Comparison of ENCODE assay signal across 11 cellular contexts in genomic region chr10:11329055-11329673, GRCh38.
DNase-seq lines count a peak whose midpoint lies in the region; ATAC-seq and TF ChIP-seq lines count a peak whose summit lies in the region.
"Had no signal": no experiment of that assay in that cellular context is flagged by ENCODE, and none has a peak within 500 bp of the region (broad histone marks: within the 10 kb centered on the region; RNA-seq: fewer than 3 reads in every experiment).

No MANE protein-coding gene starts in this region.

- H3K4me3 ChIP-seq in GM23248: peak overlapping the region; percentile 5; the same call in 1 of the 2 replicates
- peak overlapping the region; percentile 0 for H3K4me3 ChIP-seq in epithelial cell of esophagus (ENCODE audit: low read length)
- no peak overlapping the region for H3K4me3 ChIP-seq in osteoblast (ENCODE audit: insufficient read depth, low read length)
- H3K4me3 ChIP-seq: colonic mucosa had no signal

- H3K4me1 ChIP-seq in GM23248 (ENCODE audit: insufficient read depth) (peaks cover 19% of the 10 kb centered on the region), osteoblast (ENCODE audit: insufficient read depth, low read length) (no peaks in the 10 kb centered on the region)
- H3K4me1 ChIP-seq: colonic mucosa had no signal

- no peak overlapping the region for H3K9ac ChIP-seq in GM23248
- H3K9ac ChIP-seq: KMS-11 had no signal

- no peak overlapping the region for H3K27ac ChIP-seq in GM23248
- no peak overlapping the region for H3K27ac ChIP-seq in osteoblast (ENCODE audit: low read depth, low read length)
- H3K27ac ChIP-seq: colonic mucosa, KMS-11 had no signal

- WGBS in GM23248 (ENCODE audit: low coverage in 1 of 2, low lambda C conversion rate in 2 of 2, missing lambda C conversion rate in 2 of 2), 2 experiments: 26 to 33% methylated on average over 12 of the region's 12 CpGs

- H3F3A ChIP-seq in GM23248 (ENCODE audit: insufficient read depth): peaks cover 6% of the 10 kb centered on the region; the same call in 1 of the 2 replicates

- in situ Hi-C loops in GM23248 (cut with MboI): no loop called here

- no peaks in the 10 kb centered on the region for H3K27me3 ChIP-seq in GM23248 (replicated peaks; ENCODE audit: insufficient read depth)
- no peaks in the 10 kb centered on the region for H3K27me3 ChIP-seq in osteoblast (ENCODE audit: insufficient read depth, low read length)
- H3K27me3 ChIP-seq: colonic mucosa had no signal

- H3K79me2 ChIP-seq in GM23248 (ENCODE audit: insufficient read depth) (no peaks in the 10 kb centered on the region), osteoblast (ENCODE audit: insufficient read depth, low read length) (no peaks in the 10 kb centered on the region)

- H3K4me2 ChIP-seq in GM23248 (ENCODE audit: unreplicated experiment) (peak overlapping the region; percentile 15), osteoblast (ENCODE audit: insufficient read depth, low read length) (peak overlapping the region; percentile 58)
- H3K4me2 ChIP-seq: KMS-11 had no signal

- H3K9me3 ChIP-seq in GM23248 (ENCODE audit: low read depth) (no peaks in the 10 kb centered on the region), osteoblast (ENCODE audit: low read depth, low read length) (no peaks in the 10 kb centered on the region)
- H3K9me3 ChIP-seq: colonic mucosa had no signal

- ATAC-seq in GM18873 (IDR thresholded peaks at IDR 0.05; ENCODE audit: low FRiP score, unreplicated experiment): no peak

- no peak for DNase-seq in GM23248
- DNase-seq in SIG-M5 (lab: John Stamatoyannopoulos, UW): peak; percentile 15
- DNase-seq in epithelial cell of esophagus (ENCODE audit: low read depth): no peak
- no peak for DNase-seq in osteoblast (ENCODE audit: insufficient read length, low spot score, missing footprints)
- no peak for DNase-seq in NCI-H510A treated with DMSO at 0.1 percent for 48 hours (lab: John Stamatoyannopoulos, UW)
- DNase-seq in NCI-H2196 (lab: John Stamatoyannopoulos, UW; ENCODE audit: unreplicated experiment): no peak
- no peak for DNase-seq in A172 (ENCODE audit: low spot score)
- DNase-seq: colonic mucosa, DND-41 had no signal

- peak overlapping the region; percentile 45 for H2AFZ ChIP-seq in GM23248
- H2AFZ ChIP-seq in osteoblast (ENCODE audit: low read length): peak overlapping the region; percentile 14

- H3K9me2 ChIP-seq in GM23248 (ENCODE audit: insufficient read depth): no peaks in the 10 kb centered on the region

- TF ChIP-seq CTCF in epithelial cell of esophagus (IDR thresholded peaks at IDR 0.05; ENCODE audit: insufficient read depth, low read depth, low read length, missing control alignments) (no peak), osteoblast (IDR thresholded peaks at IDR 0.05; ENCODE audit: extremely low read depth, low read depth, low read length) (no peak)

- H3K36me3 ChIP-seq in GM23248 (ENCODE audit: low read depth) (no peaks in the 10 kb centered on the region), osteoblast (ENCODE audit: insufficient read depth, low read length) (no peaks in the 10 kb centered on the region)
- H3K36me3 ChIP-seq: colonic mucosa had no signal

- no peaks in the 10 kb centered on the region for H4K20me1 ChIP-seq in GM23248 (ENCODE audit: insufficient read depth)
- H4K20me1 ChIP-seq in osteoblast (ENCODE audit: insufficient read depth, low read length): no peaks in the 10 kb centered on the region
